In genomic region chrX:40177942-40178715, GRCh38 we compare ENCODE assay signal across 15 cellular contexts.
A peak's percentile ranks its signal among the peaks of the same experiment; 100 is the strongest.
DNase-seq lines count a peak whose midpoint lies in the region; FAIRE-seq and TF ChIP-seq lines count a peak whose summit lies in the region.
"Had no signal": no experiment of that assay in that cellular context is flagged by ENCODE, and none has a peak within 500 bp of the region (broad histone marks: within the 10 kb centered on the region; RNA-seq: fewer than 3 reads in every experiment).

No MANE protein-coding gene starts in this region.

- peak; percentile 23 to 24 for DNase-seq in activated T-cell treated with anti-CD3 and anti-CD28 coated beads, Interleukin-2, amount 50 U/mL, for 48 hours
- no peak for DNase-seq in activated T-cell treated with anti-CD3 and anti-CD28 coated beads, Interleukin-2, amount 50 U/mL, for 1 hour
- DNase-seq in GM12892 (ENCODE audit: insufficient read length) (no peak), spleen (peak; percentile 66), SHP77 (lab: John Stamatoyannopoulos, UW) (no peak), progenitor cell of endocrine pancreas (ENCODE audit: low spot score, unreplicated experiment) (no peak), iPS-NIHi11 (ENCODE audit: low spot score) (no peak)
- DNase-seq: DMS79; mesendoderm; NCI-H1048; pancreas; SK-N-SH; stimulated activated CD4-positive, alpha-beta T cell treated with anti-CD3 and anti-CD28 coated beads, Interleukin-12 subunit alpha, Interleukin-12 subunit beta, amount 100 ng/mL, for 4 hours; transverse colon had no signal

- H3K9me3 Mint-ChIP-seq in brain (peaks cover 0 to 15% (median 2%) of the 10 kb centered on the region in 5 experiments), progenitor cell of endocrine pancreas (ENCODE audit: low read depth) (peaks cover 3% of the 10 kb centered on the region)

- H3K4me1 ChIP-seq in spleen, result peaks cover 0 to 44% (median 24%) of the 10 kb centered on the region in 6 donors

- peaks cover 0 to 8% (median 0%) of the 10 kb centered on the region in 8 donors for H3K9me3 ChIP-seq in spleen
- H3K9me3 ChIP-seq: pancreas, SK-N-SH, transverse colon had no signal

- TF ChIP-seq POLR2A in GM12892 (IDR thresholded peaks at IDR 0.05; ENCODE audit: low read depth, low read length) (no peak), spleen (IDR thresholded peaks at IDR 0.05) (no peak)

- TF ChIP-seq CTCF in brain (conservative IDR thresholded peaks at IDR 0.05) (no peak), spleen (IDR thresholded peaks at IDR 0.05 in 8 of 11, conservative IDR thresholded peaks at IDR 0.05 in 3 of 11) (no peak), progenitor cell of endocrine pancreas (IDR thresholded peaks at IDR 0.05; ENCODE audit: unreplicated experiment) (no peak)

- peak overlapping the region in 5 of 8 donors; percentile 98 to 99 (median 98) for H3K27ac ChIP-seq in spleen

- peak; percentile 58 for FAIRE-seq in GM12892 (lab: Jason Lieb, UNC)
- FAIRE-seq: pancreas had no signal

- H3K27me3 Mint-ChIP-seq in brain (peaks cover 28% of the 10 kb centered on the region), progenitor cell of endocrine pancreas (peaks cover 2% of the 10 kb centered on the region)

- H3K36me3 Mint-ChIP-seq in brain (peaks cover 1% of the 10 kb centered on the region), progenitor cell of endocrine pancreas (ENCODE audit: insufficient read depth) (no peaks in the 10 kb centered on the region)

- H3K27ac Mint-ChIP-seq in brain (peak overlapping the region in 2 of 5 experiments; percentile 10 to 95), progenitor cell of endocrine pancreas (no peak overlapping the region)

- H3K4me1 Mint-ChIP-seq in brain (peaks cover 23% of the 10 kb centered on the region), progenitor cell of endocrine pancreas (ENCODE audit: low read depth) (peaks cover 12% of the 10 kb centered on the region)

- intact Hi-C loops in spleen (cut with DNase I; ENCODE audit: low total_unique reads), result no loop called here

- H3K36me3 ChIP-seq in spleen, result no peaks in the 10 kb centered on the region
- H3K36me3 ChIP-seq: pancreas, transverse colon had no signal

- peaks cover 0 to 37% (median 0%) of the 10 kb centered on the region in 7 donors for H3K27me3 ChIP-seq in spleen (replicated peaks in 1 of 7)
- H3K27me3 ChIP-seq: transverse colon had no signal

- 50 to 70% (median 55%) methylated on average over 11 to 14 of the region's 14 CpGs for WGBS in spleen, 5 donors

- no peak overlapping the region for H3K4me3 ChIP-seq in spleen

- H3K4me3 Mint-ChIP-seq in brain (peak overlapping the region in 3 of 5 experiments; percentile 47 to 82 (median 64)), progenitor cell of endocrine pancreas (ENCODE audit: low read depth) (no peak overlapping the region)

Comparison
In these comparisons a context has a peak if more than half of its experiments do, and no peak if none do; other contexts are left out.
1. DNase-seq: peak in activated T-cell treated with anti-CD3 and anti-CD28 coated beads, Interleukin-2, amount 50 U/mL, for 48 hours (2 of 2) and spleen (single experiment); none in activated T-cell treated with anti-CD3 and anti-CD28 coated beads, Interleukin-2, amount 50 U/mL, for 1 hour (single experiment), GM12892 (single experiment), SHP77 (0 of 2), progenitor cell of endocrine pancreas (single experiment) and iPS-NIHi11 (single experiment).